1 cellular context compared by ENCODE assay signal in genomic region chr7:157670490-157671357, GRCh38.
TF ChIP-seq lines count a peak whose summit lies in the region.

No MANE protein-coding gene starts in this region.

TF ChIP-seq in HCT116, 20 proteins besides CTCF, POLR2A, EP300 and RAD21 (continued from another document):
- TF ChIP-seq ELF1 (IDR thresholded peaks at IDR 0.05; ENCODE audit: borderline replicate concordance, low read depth): no peak
- TF ChIP-seq CEBPB (IDR thresholded peaks at IDR 0.05; ENCODE audit: low read depth): no peak
- no peak for TF ChIP-seq YY1 (IDR thresholded peaks at IDR 0.05; ENCODE audit: extremely low read depth, insufficient replicate concordance, low read depth, low read length)
